ENCODE assay signal across 19 cellular contexts in the genomic region with DNA sequence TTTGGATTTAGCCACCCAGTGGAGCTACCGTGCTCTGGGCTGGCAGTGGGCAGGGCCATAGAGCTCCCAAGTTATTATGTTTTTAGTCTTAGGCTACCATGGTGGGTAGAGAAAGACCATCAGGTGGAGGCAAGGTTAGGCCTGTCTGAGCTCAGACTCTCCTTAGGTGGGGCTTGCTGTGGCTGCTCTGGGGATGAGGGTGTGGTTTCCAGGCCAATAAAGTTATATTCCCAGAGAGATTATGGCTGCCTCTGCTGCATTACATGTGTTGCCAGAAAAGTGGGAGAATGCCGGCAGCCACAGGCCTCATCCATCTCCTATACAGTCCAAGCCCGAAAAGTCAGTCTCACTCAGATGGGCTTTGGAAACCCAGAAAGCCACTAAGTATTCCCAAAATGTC. TPM values are rescaled to one million over a fixed set of nuclear protein-coding genes. Genes with fewer than 3 reads are reported as not detected.
"Had no signal": no experiment of that assay in that cellular context is flagged by ENCODE, and none has a peak within 500 bp of the region (broad histone marks: within the 10 kb centered on the region; RNA-seq: fewer than 3 reads in every experiment).

No MANE protein-coding gene starts in this region.

- ATAC-seq: HepG2 had no signal

- H3K36me3 ChIP-seq: SJSA1 had no signal

- H3K4me3 ChIP-seq: SJSA1, SK-N-MC had no signal

- H3K27ac ChIP-seq: SJSA1 had no signal

- H3K27me3 ChIP-seq: SJSA1 had no signal

- H3K9me3 ChIP-seq: SJSA1 had no signal

- DNase-seq: IMR-90, MV-4-11, NCI-H1048, NCI-H1105, NCI-H1417, NCI-H1436 treated with DMSO at 0.1 percent for 48 hours, NCI-H1694, NCI-H187 treated with DMSO at 0.1 percent for 48 hours, NCI-H2029 treated with DMSO at 0.1 percent for 48 hours, NCI-H2227 treated with DMSO at 0.1 percent for 48 hours, NCI-H524, NCI-H69, NCI-H774, Right ventricle myocardium superior, RPMI8226, SIG-M5 had no signal

RNA-seq across cellular contexts. Expression of a gene that starts 34.2 kb away (rescaled TPM):
- total RNA-seq: IMR-90, SJSA1 had no signal
- polyA plus RNA-seq: IMR-90 had no signal
